ENCODE assay signal across 8 cellular contexts in genomic region chr3:15636028-15636709, GRCh38. TPM values are rescaled to one million over a fixed set of nuclear protein-coding genes. Genes with fewer than 3 reads are reported as not detected.
A peak's percentile ranks its signal among the peaks of the same experiment; 100 is the strongest.
DNase-seq lines count a peak whose midpoint lies in the region; ATAC-seq, FAIRE-seq and TF ChIP-seq lines count a peak whose summit lies in the region.

No MANE protein-coding gene starts in this region.

- TF ChIP-seq EP300 in A549 (IDR thresholded peaks at IDR 0.05), result peak; percentile 10 to 18; a peak in 1 of 5 replicates

- 7% methylated on average over 14 of the region's 14 CpGs for WGBS in A549 (ENCODE audit: missing lambda C conversion rate)
- 75 to 92% methylated on average over 13 to 14 of the region's 14 CpGs for WGBS in body of pancreas, 2 donors

- POLR2A ChIA-PET in A549 (lab: Yijun Ruan, JAX), result interaction anchor here (2.2 to 3.0 kb wide), 2 partner anchors 10 to 161 kb away, joined by 9 to 11 read pairs; partner anchors contain the start of gene ANKRD28

- H3K36me3 ChIP-seq in body of pancreas (replicated peaks in 1 of 2; ENCODE audit: insufficient read depth in 1 of 2, low read depth in 2 of 2), result no peaks in the 10 kb centered on the region

- H3K4me3 ChIP-seq in A549, result no peak overlapping the region
- no peak overlapping the region for H3K4me3 ChIP-seq in body of pancreas

- H3K4me1 ChIP-seq in A549, result peaks cover 81% of the 10 kb centered on the region
- H3K4me1 ChIP-seq in body of pancreas, result peaks cover 25% of the 10 kb centered on the region

- H3K27ac ChIP-seq in A549, result peak overlapping the region; percentile 75 to 95
- peak overlapping the region in 2 of 4 donors; percentile 6 to 18 for H3K27ac ChIP-seq in body of pancreas

- peaks cover 5% of the 10 kb centered on the region for H3K36me3 Mint-ChIP-seq in memory B cell

- H3K4me1 Mint-ChIP-seq in memory B cell, result peaks cover 21% of the 10 kb centered on the region

- H3K4me3 Mint-ChIP-seq in memory B cell, result peak overlapping the region; percentile 61

- peak; percentile 58 to 78 for DNase-seq in A549 (ENCODE audit: low read depth in 1 of 2, low spot score in 1 of 2)
- DNase-seq in NOMO-1 treated with dmso at 0.1 percent for 144 hours (lab: John Stamatoyannopoulos, UW; ENCODE audit: unreplicated experiment), result peak; percentile 13
- DNase-seq in body of pancreas, result peak in 1 of 4 donors; percentile 20
- DNase-seq in memory B cell (ENCODE audit: low spot score in 2 of 2), result no peak
- DNase-seq in NCI-H526 (lab: John Stamatoyannopoulos, UW), result no peak
- no peak for DNase-seq in Ammon's horn (ENCODE audit: low spot score)
- DNase-seq in effector CD8-positive, alpha-beta T cell (lab: John Stamatoyannopoulos, UW), result no peak

- H3K27ac Mint-ChIP-seq in memory B cell, result peak overlapping the region; percentile 67

- H3K4me2 ChIP-seq in A549, result peak overlapping the region; percentile 64

- no peaks in the 10 kb centered on the region for H3K9me3 ChIP-seq in A549
- no peaks in the 10 kb centered on the region for H3K9me3 ChIP-seq in body of pancreas

- CTCF ChIA-PET in A549 (lab: Yijun Ruan, JAX), result interaction anchor here (1.3 to 4.1 kb wide), 2 partner anchors 9 to 161 kb away, joined by 3 to 25 read pairs; no protein-coding TSS in a partner anchor

- intact Hi-C loops in body of pancreas (cut with DNase I), result no loop called here

- no peaks in the 10 kb centered on the region for H3K9me3 Mint-ChIP-seq in memory B cell

- no peak for TF ChIP-seq POLR2A in A549 (IDR thresholded peaks at IDR 0.05; ENCODE audit: low read length)
- no peak for TF ChIP-seq POLR2A in body of pancreas (IDR thresholded peaks at IDR 0.05)

- H3K27me3 ChIP-seq in body of pancreas, result no peaks in the 10 kb centered on the region

- FAIRE-seq in A549 (lab: Jason Lieb, UNC), result no peak

- no peaks in the 10 kb centered on the region for H3K27me3 Mint-ChIP-seq in memory B cell

- peak; percentile 81 to 82 for ATAC-seq in A549
- peak; percentile 55 for ATAC-seq in GM19043 (IDR thresholded peaks at IDR 0.05; ENCODE audit: low read depth, unreplicated experiment)
- ATAC-seq in body of pancreas, result peak; percentile 65
- ATAC-seq in memory B cell (ENCODE audit: low read depth), result peak; percentile 43

- no peak; a peak in 1 of 5 replicates for TF ChIP-seq RAD21 in A549 (conservative IDR thresholded peaks at IDR 0.05 in 1 of 2, IDR thresholded peaks at IDR 0.05 in 1 of 2)

- no peak for TF ChIP-seq CTCF in A549 (IDR thresholded peaks at IDR 0.05)
- no peak for TF ChIP-seq CTCF in body of pancreas (IDR thresholded peaks at IDR 0.05)

TF ChIP-seq in A549, 52 proteins besides CTCF, POLR2A, EP300 and RAD21:
- TF ChIP-seq RARB (CRISPR knock-in tag; IDR thresholded peaks at IDR 0.05) (no peak), FOSL2 (IDR thresholded peaks at IDR 0.05) (peak; percentile 44; the same call in 1 of the 2 replicates), FOSL2 (CRISPR knock-in tag; IDR thresholded peaks at IDR 0.05) (peak; percentile 73), JUNB (IDR thresholded peaks at IDR 0.05) (peak; percentile 59; the same call in 1 of the 2 replicates), MAX (IDR thresholded peaks at IDR 0.05) (peak; percentile 79), HOXB5 (CRISPR knock-in tag; IDR thresholded peaks at IDR 0.05) (peak; percentile 44; the same call in 1 of the 2 replicates), ZFP36 (IDR thresholded peaks at IDR 0.05; ENCODE audit: borderline replicate concordance, partially characterized antibody) (no peak), HEYL (CRISPR knock-in tag; IDR thresholded peaks at IDR 0.05) (0 out of 2 replicates have a peak, but pooled peaks have one; percentile 22), JUN (IDR thresholded peaks at IDR 0.05) (peak in 1 of 2 experiments; percentile 26; a peak in 2 of 5 replicates), MAFK (IDR thresholded peaks at IDR 0.05; ENCODE audit: partially characterized antibody) (peak; percentile 2), GATA3 (IDR thresholded peaks at IDR 0.05; ENCODE audit: borderline replicate concordance) (peak; percentile 46; the same call in 1 of the 2 replicates)
- TF ChIP-seq, protein P1, sequence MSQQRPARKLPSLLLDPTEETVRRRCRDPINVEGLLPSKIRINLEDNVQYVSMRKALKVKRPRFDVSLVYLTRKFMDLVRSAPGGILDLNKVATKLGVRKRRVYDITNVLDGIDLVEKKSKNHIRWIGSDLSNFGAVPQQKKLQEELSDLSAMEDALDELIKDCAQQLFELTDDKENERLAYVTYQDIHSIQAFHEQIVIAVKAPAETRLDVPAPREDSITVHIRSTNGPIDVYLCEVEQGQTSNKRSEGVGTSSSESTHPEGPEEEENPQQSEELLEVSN (IDR thresholded peaks at IDR 0.05; ENCODE audit: borderline replicate concordance, low read depth), result peak; percentile 48; the same call in 1 of the 2 replicates
- TF ChIP-seq, protein P2, sequence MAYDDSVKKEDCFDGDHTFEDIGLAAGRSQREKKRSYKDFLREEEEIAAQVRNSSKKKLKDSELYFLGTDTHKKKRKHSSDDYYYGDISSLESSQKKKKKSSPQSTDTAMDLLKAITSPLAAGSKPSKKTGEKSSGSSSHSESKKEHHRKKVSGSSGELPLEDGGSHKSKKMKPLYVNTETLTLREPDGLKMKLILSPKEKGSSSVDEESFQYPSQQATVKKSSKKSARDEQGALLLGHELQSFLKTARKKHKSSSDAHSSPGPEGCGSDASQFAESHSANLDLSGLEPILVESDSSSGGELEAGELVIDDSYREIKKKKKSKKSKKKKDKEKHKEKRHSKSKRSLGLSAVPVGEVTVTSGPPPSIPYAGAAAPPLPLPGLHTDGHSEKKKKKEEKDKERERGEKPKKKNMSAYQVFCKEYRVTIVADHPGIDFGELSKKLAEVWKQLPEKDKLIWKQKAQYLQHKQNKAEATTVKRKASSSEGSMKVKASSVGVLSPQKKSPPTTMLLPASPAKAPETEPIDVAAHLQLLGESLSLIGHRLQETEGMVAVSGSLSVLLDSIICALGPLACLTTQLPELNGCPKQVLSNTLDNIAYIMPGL (CRISPR knock-in tag; IDR thresholded peaks at IDR 0.05; ENCODE audit: borderline replicate concordance), result no peak
TF ChIP-seq in A549: peak in this region for 9.

RNA-seq across cellular contexts. Expression of gene BTD, which starts 34.6 kb away (rescaled TPM):
- polyA plus RNA-seq in A549 (2011; rRNA removed) (17.8 and 23.7 TPM in 2 replicates), A549 (2017; fragmentation: RNase III; extraction: RNeasy Plus Mini Kit Qiagen cat#74134 plus additional on column Dnase treatment) (13.4 to 17.6 TPM (median 16.5 TPM) in 3 replicates)
- 12.0 and 12.6 TPM in 2 replicates for polyA plus RNA-seq in A549 (2012; cell fraction: cytosol; rRNA removed)
- polyA plus RNA-seq in A549 (2012; cell fraction: nucleus; rRNA removed), result 16.0 and 19.0 TPM in 2 replicates
- 26.1 and 30.0 TPM in 2 replicates for polyA minus RNA-seq in A549 (2011; rRNA and poly(A)+ RNA removed)
- 10 to 100 TPM in 1 of 2 donors, 1 to 10 TPM in 1; 8.2 to 24.4 TPM for total RNA-seq in body of pancreas

RNA-seq across cellular contexts. Expression of gene HACL1, which starts 34.8 kb away (rescaled TPM):
- polyA plus RNA-seq in A549 (2011; rRNA removed) (51.0 and 69.0 TPM in 2 replicates), A549 (2017; fragmentation: RNase III; extraction: RNeasy Plus Mini Kit Qiagen cat#74134 plus additional on column Dnase treatment) (24.3 to 26.5 TPM (median 26.3 TPM) in 3 replicates)
- polyA plus RNA-seq in A549 (2012; cell fraction: cytosol; rRNA removed), result 28.4 and 29.5 TPM in 2 replicates
- polyA plus RNA-seq in A549 (2012; cell fraction: nucleus; rRNA removed), result 23.1 and 32.1 TPM in 2 replicates
- 45.8 and 68.3 TPM in 2 replicates for polyA minus RNA-seq in A549 (2011; rRNA and poly(A)+ RNA removed)
- 10 to 100 TPM; 12.5 to 19.5 TPM for total RNA-seq in body of pancreas

Comparison
In these comparisons a context has a peak if more than half of its experiments do, and no peak if none do; other contexts are left out.
1. DNase-seq: peak in A549 (2 of 2) and NOMO-1 treated with dmso at 0.1 percent for 144 hours (single experiment); none in memory B cell (0 of 2), NCI-H526 (0 of 2), Ammon's horn (single experiment) and effector CD8-positive, alpha-beta T cell (single experiment).
2. Peak in every context shown above with its lines, with median percentiles within 50 percentile points of each other: ATAC-seq.